ENCODE assay signal across 12 cellular contexts in the genomic region with DNA sequence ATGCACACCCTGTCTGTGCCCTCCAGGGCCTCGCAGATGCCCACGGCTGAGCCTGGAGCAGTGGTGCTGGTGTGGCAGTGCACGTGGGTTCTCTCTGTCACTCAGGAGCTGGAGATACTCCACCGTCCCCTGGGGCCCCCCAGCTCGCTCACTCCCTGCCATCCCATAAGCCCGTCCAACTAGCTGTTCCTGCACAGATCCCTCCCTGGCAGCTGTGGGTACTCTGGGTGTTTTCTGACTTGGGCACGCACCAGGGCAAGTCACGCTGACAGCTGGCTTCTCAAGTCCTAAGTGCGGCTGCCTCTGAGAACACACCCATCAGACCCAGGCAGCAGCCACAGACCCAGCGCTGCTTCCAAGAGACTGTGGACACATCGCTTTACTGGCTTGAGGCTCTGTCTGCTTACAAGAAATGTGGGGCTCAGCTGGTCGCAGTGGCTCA. TPM values are rescaled to one million over a fixed set of nuclear protein-coding genes. Genes with fewer than 3 reads are reported as not detected.
A peak's percentile ranks its signal among the peaks of the same experiment; 100 is the strongest.
DNase-seq lines count a peak whose midpoint lies in the region; ATAC-seq and TF ChIP-seq lines count a peak whose summit lies in the region.
"Had no signal": no experiment of that assay in that cellular context is flagged by ENCODE, and none has a peak within 500 bp of the region (broad histone marks: within the 10 kb centered on the region; RNA-seq: fewer than 3 reads in every experiment).

No MANE protein-coding gene starts in this region.

- intact Hi-C loops in Calu3 (cut with micrococcal nuclease; ENCODE audit: unreplicated experiment) = no loop called here

- H3K27ac Mint-ChIP-seq in stimulated activated effector memory CD8-positive, alpha-beta T cell treated with anti-CD3 and anti-CD28 coated beads, Interleukin-12 subunit alpha, Interleukin-12 subunit beta, amount 100 ng/mL, for 72 hours = no peak overlapping the region
- H3K27ac Mint-ChIP-seq in Calu3 (ENCODE audit: unreplicated experiment) = no peak overlapping the region
- H3K27ac Mint-ChIP-seq: activated naive CD8-positive, alpha-beta T cell treated with anti-CD3 and anti-CD28 coated beads, Interleukin-2, amount 10 ng/mL, durations not matched to agents 7 days and 5 days had no signal

- BruUV-seq in Calu3 (replicated peaks; lab: Mats Ljungman, UMichigan) = no TSS peak

- H3K4me3 Mint-ChIP-seq in stimulated activated effector memory CD8-positive, alpha-beta T cell treated with anti-CD3 and anti-CD28 coated beads, Interleukin-12 subunit alpha, Interleukin-12 subunit beta, amount 100 ng/mL, for 72 hours = no peak overlapping the region
- no peak overlapping the region for H3K4me3 Mint-ChIP-seq in Calu3 (ENCODE audit: low read depth, unreplicated experiment)
- H3K4me3 Mint-ChIP-seq: activated naive CD8-positive, alpha-beta T cell treated with anti-CD3 and anti-CD28 coated beads, Interleukin-2, amount 10 ng/mL, durations not matched to agents 7 days and 5 days had no signal

- TF ChIP-seq CTCF in Calu3 (IDR thresholded peaks at IDR 0.05; ENCODE audit: unreplicated experiment) = no peak

- DNase-seq in fibroblast of gingiva (ENCODE audit: low read depth) = peak; percentile 41
- DNase-seq in myocyte (ENCODE audit: low read depth) = peak; percentile 99
- no peak for DNase-seq in stimulated activated effector memory CD8-positive, alpha-beta T cell treated with anti-CD3 and anti-CD28 coated beads, Interleukin-12 subunit alpha, Interleukin-12 subunit beta, amount 100 ng/mL, for 72 hours (ENCODE audit: low spot score in 2 of 2)
- no peak for DNase-seq in AG08395 (ENCODE audit: low spot score)
- DNase-seq in Calu3 = no peak
- DNase-seq: activated naive CD8-positive, alpha-beta T cell treated with anti-CD3 and anti-CD28 coated beads, Interleukin-2, amount 10 ng/mL, durations not matched to agents 7 days and 5 days; GF-D8; lower lobe of right lung; NCI-H446 treated with DMSO at 0.1 percent for 48 hours had no signal

- peak overlapping the region; percentile 98 for H3K27ac ChIP-seq in angular gyrus (ENCODE audit: low read depth, low read length)
- peak overlapping the region; percentile 99 for H3K27ac ChIP-seq in temporal lobe (ENCODE audit: low read depth, low read length)
- H3K27ac ChIP-seq: VCaP had no signal

- ATAC-seq in stimulated activated effector memory CD8-positive, alpha-beta T cell treated with anti-CD3 and anti-CD28 coated beads, Interleukin-12 subunit alpha, Interleukin-12 subunit beta, amount 100 ng/mL, for 72 hours = no peak
- ATAC-seq: lower lobe of right lung had no signal

- peaks cover 81% of the 10 kb centered on the region for H3K36me3 Mint-ChIP-seq in stimulated activated effector memory CD8-positive, alpha-beta T cell treated with anti-CD3 and anti-CD28 coated beads, Interleukin-12 subunit alpha, Interleukin-12 subunit beta, amount 100 ng/mL, for 72 hours
- H3K36me3 Mint-ChIP-seq in Calu3 (ENCODE audit: insufficient read depth, unreplicated experiment) = peaks cover 66% of the 10 kb centered on the region

- H3K27me3 Mint-ChIP-seq in Calu3 (ENCODE audit: unreplicated experiment) = no peaks in the 10 kb centered on the region
- H3K27me3 Mint-ChIP-seq: activated naive CD8-positive, alpha-beta T cell treated with anti-CD3 and anti-CD28 coated beads, Interleukin-2, amount 10 ng/mL, durations not matched to agents 7 days and 5 days had no signal

- CTCF ChIA-PET in Calu3 (lab: Charles Lee) = interaction anchor here (0.6 to 0.7 kb wide), 2 partner anchors 42 to 158 kb away, joined by 3 to 4 read pairs; no protein-coding TSS in a partner anchor

- no peaks in the 10 kb centered on the region for H3K9me3 Mint-ChIP-seq in stimulated activated effector memory CD8-positive, alpha-beta T cell treated with anti-CD3 and anti-CD28 coated beads, Interleukin-12 subunit alpha, Interleukin-12 subunit beta, amount 100 ng/mL, for 72 hours
- H3K9me3 Mint-ChIP-seq in Calu3 (ENCODE audit: low read depth, unreplicated experiment) = no peaks in the 10 kb centered on the region
- H3K9me3 Mint-ChIP-seq: activated naive CD8-positive, alpha-beta T cell treated with anti-CD3 and anti-CD28 coated beads, Interleukin-2, amount 10 ng/mL, durations not matched to agents 7 days and 5 days had no signal

- H3K4me1 Mint-ChIP-seq in stimulated activated effector memory CD8-positive, alpha-beta T cell treated with anti-CD3 and anti-CD28 coated beads, Interleukin-12 subunit alpha, Interleukin-12 subunit beta, amount 100 ng/mL, for 72 hours = peaks cover 20% of the 10 kb centered on the region
- peaks cover 76% of the 10 kb centered on the region for H3K4me1 Mint-ChIP-seq in Calu3 (ENCODE audit: low read depth, unreplicated experiment)

RNA-seq across cellular contexts. Expression of gene ITGB4, which starts 25.4 kb away (rescaled TPM):
- total RNA-seq in myocyte = 0.13 TPM in 1 of 2 replicates, not detected in the other
- polyA plus RNA-seq in myocyte (2012) = 1.5 TPM
- total RNA-seq in temporal lobe = 3.7 TPM
- 253 and 301 TPM in 2 replicates for total RNA-seq in Calu3 (2022)

RNA-seq across cellular contexts. Expression of gene SAP30BP, which starts 28.7 kb away (rescaled TPM):
- total RNA-seq in myocyte (34.3 and 47.4 TPM in 2 replicates), temporal lobe (36.1 TPM), Calu3 (2022) (96.4 and 98.4 TPM in 2 replicates)
- 76.6 TPM for polyA plus RNA-seq in myocyte (2012)

RNA-seq across cellular contexts. Expression of gene RECQL5, which starts 28.9 kb away (rescaled TPM):
- total RNA-seq in myocyte (19.9 and 20.7 TPM in 2 replicates), temporal lobe (6.6 TPM), Calu3 (2022) (71.3 and 87.3 TPM in 2 replicates)
- polyA plus RNA-seq in myocyte (2012) = 23.7 TPM

Comparison
In these comparisons a context has a peak if more than half of its experiments do, and no peak if none do; other contexts are left out.
1. DNase-seq: peak in fibroblast of gingiva (single experiment) and myocyte (single experiment); none in stimulated activated effector memory CD8-positive, alpha-beta T cell treated with anti-CD3 and anti-CD28 coated beads, Interleukin-12 subunit alpha, Interleukin-12 subunit beta, amount 100 ng/mL, for 72 hours (0 of 2), AG08395 (single experiment) and Calu3 (single experiment).
2. RNA of gene ITGB4, which starts 25.4 kb away (total RNA-seq): 253 to 301 TPM in Calu3; 3.7 TPM in temporal lobe (single experiment) and 0.13 TPM in myocyte; every median in the first group is over 10 times any median in the second.